1 cellular context compared by ENCODE assay signal in the genomic region with DNA sequence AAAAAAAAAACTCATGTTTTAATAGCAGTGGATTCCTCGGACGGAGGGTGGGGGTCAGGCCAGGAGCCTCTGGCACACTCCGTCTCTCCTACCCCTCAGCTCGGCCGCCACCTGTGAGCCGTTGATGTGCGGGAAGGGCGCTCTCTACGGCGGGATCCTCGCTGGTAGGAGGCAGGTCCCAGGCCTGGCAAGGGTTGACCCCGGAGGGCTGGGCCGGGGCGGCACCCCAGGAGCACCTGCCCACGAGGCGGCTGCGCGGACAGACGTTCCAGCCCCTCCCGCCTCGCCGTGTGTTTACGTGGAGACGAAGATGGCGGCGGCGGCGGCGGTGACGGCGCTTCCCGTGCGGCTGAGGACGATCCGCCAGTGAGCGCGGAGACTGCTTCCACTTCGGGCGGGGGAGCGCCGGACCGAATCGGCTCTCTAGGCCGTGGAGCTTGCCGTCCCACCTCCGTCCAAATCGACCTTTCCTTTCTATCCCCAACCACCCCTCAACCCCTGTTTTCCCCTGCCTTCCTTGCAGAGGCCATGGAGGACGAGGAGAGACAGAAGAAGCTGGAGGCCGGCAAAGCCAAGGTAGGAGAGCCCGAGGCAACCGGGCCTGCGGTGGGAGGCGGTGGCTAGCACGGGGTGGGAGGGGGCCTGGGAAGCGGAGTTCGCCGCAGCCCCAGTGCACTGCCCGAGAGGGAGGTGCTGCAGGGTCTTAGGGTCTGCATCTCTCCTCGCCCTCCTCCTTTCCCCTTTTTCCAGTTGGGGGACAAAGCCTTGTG.
TF ChIP-seq lines count a peak whose summit lies in the region.

A gene (plus strand): TSS at position 291 of the 770 bp plus-strand sequence. CDS start 238 bp downstream, at position 529.

TF ChIP-seq in HEK293, 187 proteins besides CTCF, POLR2A, EP300 and RAD21 (continued from another document and continues in another):
- TF ChIP-seq SP7 (tag by site-specific recombination; IDR thresholded peaks at IDR 0.05) (peak; percentile 57; the same call in 1 of the 2 replicates), ZNF48 (tag by site-specific recombination; IDR thresholded peaks at IDR 0.05) (no peak), FEZF1 (tag by site-specific recombination; IDR thresholded peaks at IDR 0.05) (no peak), SETDB1 (IDR thresholded peaks at IDR 0.05; ENCODE audit: insufficient read length, low read length) (no peak), ZNF302 (tag by site-specific recombination; IDR thresholded peaks at IDR 0.05; ENCODE audit: low read depth) (no peak), KLF9 (tag by site-specific recombination; IDR thresholded peaks at IDR 0.05; ENCODE audit: low read depth) (peak; percentile 46), ZNF311 (tag by site-specific recombination; IDR thresholded peaks at IDR 0.05; ENCODE audit: borderline replicate concordance) (no peak), ZBTB8A (tag by site-specific recombination; IDR thresholded peaks at IDR 0.05) (0 out of 2 replicates have a peak, but pooled peaks have one; percentile 21), MEIS1 (CRISPR knock-in tag; IDR thresholded peaks at IDR 0.05; ENCODE audit: borderline replicate concordance) (no peak), ZBTB17 (tag by site-specific recombination; IDR thresholded peaks at IDR 0.05) (peak; percentile 93), ZNF623 (tag by site-specific recombination; IDR thresholded peaks at IDR 0.05) (no peak), ZNF157 (tag by site-specific recombination; IDR thresholded peaks at IDR 0.05) (no peak), GLIS2 (tag by site-specific recombination; IDR thresholded peaks at IDR 0.05) (peak; percentile 88), ZFP41 (tag by site-specific recombination; IDR thresholded peaks at IDR 0.05; ENCODE audit: borderline replicate concordance) (no peak), SCRT1 (tag by site-specific recombination; IDR thresholded peaks at IDR 0.05; ENCODE audit: borderline replicate concordance) (0 out of 2 replicates have a peak, but pooled peaks have one; percentile 8), ZNF133 (tag by site-specific recombination; IDR thresholded peaks at IDR 0.05) (no peak), GLI2 (tag by site-specific recombination; IDR thresholded peaks at IDR 0.05; ENCODE audit: borderline replicate concordance, low read depth) (no peak), ZNF184 (tag by site-specific recombination; IDR thresholded peaks at IDR 0.05) (no peak), ZNF221 (tag by site-specific recombination; IDR thresholded peaks at IDR 0.05; ENCODE audit: borderline replicate concordance) (no peak), ZNF530 (tag by site-specific recombination; IDR thresholded peaks at IDR 0.05; ENCODE audit: low read depth) (no peak), YY2 (tag by site-specific recombination; IDR thresholded peaks at IDR 0.05) (peak; percentile 76), REPIN1 (tag by site-specific recombination; IDR thresholded peaks at IDR 0.05; ENCODE audit: low read depth) (no peak), ZNF660 (tag by site-specific recombination; IDR thresholded peaks at IDR 0.05) (0 out of 2 replicates have a peak, but pooled peaks have one; percentile 18), ZNF510 (tag by site-specific recombination; IDR thresholded peaks at IDR 0.05; ENCODE audit: insufficient replicate concordance) (no peak), ZNF423 (tag by site-specific recombination; IDR thresholded peaks at IDR 0.05) (no peak), ZIC2 (tag by site-specific recombination; IDR thresholded peaks at IDR 0.05) (peak; percentile 17; the same call in 1 of the 2 replicates), ZNF335 (tag by site-specific recombination; conservative IDR thresholded peaks at IDR 0.05) (peak; percentile 54), ZNF19 (tag by site-specific recombination; IDR thresholded peaks at IDR 0.05; ENCODE audit: low read depth) (no peak), ZBTB48 (tag by site-specific recombination; IDR thresholded peaks at IDR 0.05) (no peak), ZNF433 (tag by site-specific recombination; IDR thresholded peaks at IDR 0.05; ENCODE audit: low read depth) (no peak), ZNF610 (tag by site-specific recombination; IDR thresholded peaks at IDR 0.05; ENCODE audit: borderline replicate concordance) (peak; percentile 52; the same call in 1 of the 2 replicates), OSR2 (tag by site-specific recombination; IDR thresholded peaks at IDR 0.05) (no peak), ZNF366 (tag by site-specific recombination; conservative IDR thresholded peaks at IDR 0.05) (peak; percentile 68; the same call in 1 of the 2 replicates), ZNF23 (tag by site-specific recombination; IDR thresholded peaks at IDR 0.05; ENCODE audit: borderline replicate concordance) (no peak), ZBTB20 (tag by site-specific recombination; IDR thresholded peaks at IDR 0.05) (peak; percentile 73; the same call in 1 of the 2 replicates), ZNF121 (tag by site-specific recombination; IDR thresholded peaks at IDR 0.05) (no peak), ZNF112 (tag by site-specific recombination; IDR thresholded peaks at IDR 0.05) (no peak), HOXD13 (CRISPR knock-in tag; IDR thresholded peaks at IDR 0.05; ENCODE audit: borderline replicate concordance) (peak; percentile 34; the same call in 1 of the 2 replicates), ZNF558 (tag by site-specific recombination; IDR thresholded peaks at IDR 0.05) (no peak), ZNF677 (tag by site-specific recombination; IDR thresholded peaks at IDR 0.05) (no peak), ZNF24 (tag by site-specific recombination; IDR thresholded peaks at IDR 0.05) (peak; percentile 61; the same call in 1 of the 2 replicates), KLF7 (tag by site-specific recombination; IDR thresholded peaks at IDR 0.05; ENCODE audit: borderline replicate concordance) (no peak; the same call in 1 of the 2 replicates), ZSCAN23 (tag by site-specific recombination; IDR thresholded peaks at IDR 0.05) (no peak)
- TF ChIP-seq, protein P1, sequence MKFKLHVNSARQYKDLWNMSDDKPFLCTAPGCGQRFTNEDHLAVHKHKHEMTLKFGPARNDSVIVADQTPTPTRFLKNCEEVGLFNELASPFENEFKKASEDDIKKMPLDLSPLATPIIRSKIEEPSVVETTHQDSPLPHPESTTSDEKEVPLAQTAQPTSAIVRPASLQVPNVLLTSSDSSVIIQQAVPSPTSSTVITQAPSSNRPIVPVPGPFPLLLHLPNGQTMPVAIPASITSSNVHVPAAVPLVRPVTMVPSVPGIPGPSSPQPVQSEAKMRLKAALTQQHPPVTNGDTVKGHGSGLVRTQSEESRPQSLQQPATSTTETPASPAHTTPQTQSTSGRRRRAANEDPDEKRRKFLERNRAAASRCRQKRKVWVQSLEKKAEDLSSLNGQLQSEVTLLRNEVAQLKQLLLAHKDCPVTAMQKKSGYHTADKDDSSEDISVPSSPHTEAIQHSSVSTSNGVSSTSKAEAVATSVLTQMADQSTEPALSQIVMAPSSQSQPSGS (tag by site-specific recombination; IDR thresholded peaks at IDR 0.05; ENCODE audit: low read depth) = no peak
- TF ChIP-seq, protein P2, sequence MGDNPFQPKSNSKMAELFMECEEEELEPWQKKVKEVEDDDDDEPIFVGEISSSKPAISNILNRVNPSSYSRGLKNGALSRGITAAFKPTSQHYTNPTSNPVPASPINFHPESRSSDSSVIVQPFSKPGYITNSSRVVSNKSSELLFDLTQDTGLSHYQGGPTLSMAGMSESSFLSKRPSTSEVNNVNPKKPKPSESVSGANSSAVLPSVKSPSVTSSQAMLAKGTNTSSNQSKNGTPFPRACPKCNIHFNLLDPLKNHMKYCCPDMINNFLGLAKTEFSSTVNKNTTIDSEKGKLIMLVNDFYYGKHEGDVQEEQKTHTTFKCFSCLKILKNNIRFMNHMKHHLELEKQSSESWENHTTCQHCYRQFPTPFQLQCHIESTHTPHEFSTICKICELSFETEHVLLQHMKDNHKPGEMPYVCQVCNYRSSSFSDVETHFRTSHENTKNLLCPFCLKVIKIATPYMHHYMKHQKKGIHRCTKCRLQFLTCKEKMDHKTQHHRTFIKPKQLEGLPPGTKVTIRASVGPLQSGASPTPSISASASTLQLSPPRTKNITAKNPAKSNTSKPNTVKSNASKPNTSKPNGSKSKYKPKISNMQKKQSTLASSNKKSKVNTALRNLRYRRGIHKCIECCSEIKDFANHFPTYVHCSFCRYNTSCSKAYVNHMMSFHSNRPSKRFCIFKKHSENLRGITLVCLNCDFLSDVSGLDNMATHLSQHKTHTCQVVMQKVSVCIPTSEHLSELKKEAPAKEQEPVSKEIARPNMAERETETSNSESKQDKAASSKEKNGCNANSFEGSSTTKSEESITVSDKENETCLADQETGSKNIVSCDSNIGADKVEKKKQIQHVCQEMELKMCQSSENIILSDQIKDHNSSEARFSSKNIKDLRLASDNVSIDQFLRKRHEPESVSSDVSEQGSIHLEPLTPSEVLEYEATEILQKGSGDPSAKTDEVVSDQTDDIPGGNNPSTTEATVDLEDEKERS (tag by site-specific recombination; IDR thresholded peaks at IDR 0.05) = no peak
- TF ChIP-seq, protein P3, sequence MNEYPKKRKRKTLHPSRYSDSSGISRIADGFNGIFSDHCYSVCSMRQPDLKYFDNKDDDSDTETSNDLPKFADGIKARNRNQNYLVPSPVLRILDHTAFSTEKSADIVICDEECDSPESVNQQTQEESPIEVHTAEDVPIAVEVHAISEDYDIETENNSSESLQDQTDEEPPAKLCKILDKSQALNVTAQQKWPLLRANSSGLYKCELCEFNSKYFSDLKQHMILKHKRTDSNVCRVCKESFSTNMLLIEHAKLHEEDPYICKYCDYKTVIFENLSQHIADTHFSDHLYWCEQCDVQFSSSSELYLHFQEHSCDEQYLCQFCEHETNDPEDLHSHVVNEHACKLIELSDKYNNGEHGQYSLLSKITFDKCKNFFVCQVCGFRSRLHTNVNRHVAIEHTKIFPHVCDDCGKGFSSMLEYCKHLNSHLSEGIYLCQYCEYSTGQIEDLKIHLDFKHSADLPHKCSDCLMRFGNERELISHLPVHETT (tag by site-specific recombination; IDR thresholded peaks at IDR 0.05) = no peak
- TF ChIP-seq, protein P4, sequence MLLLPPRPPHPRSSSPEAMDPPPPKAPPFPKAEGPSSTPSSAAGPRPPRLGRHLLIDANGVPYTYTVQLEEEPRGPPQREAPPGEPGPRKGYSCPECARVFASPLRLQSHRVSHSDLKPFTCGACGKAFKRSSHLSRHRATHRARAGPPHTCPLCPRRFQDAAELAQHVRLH (tag by site-specific recombination; IDR thresholded peaks at IDR 0.05) = no peak
- TF ChIP-seq, protein P5, sequence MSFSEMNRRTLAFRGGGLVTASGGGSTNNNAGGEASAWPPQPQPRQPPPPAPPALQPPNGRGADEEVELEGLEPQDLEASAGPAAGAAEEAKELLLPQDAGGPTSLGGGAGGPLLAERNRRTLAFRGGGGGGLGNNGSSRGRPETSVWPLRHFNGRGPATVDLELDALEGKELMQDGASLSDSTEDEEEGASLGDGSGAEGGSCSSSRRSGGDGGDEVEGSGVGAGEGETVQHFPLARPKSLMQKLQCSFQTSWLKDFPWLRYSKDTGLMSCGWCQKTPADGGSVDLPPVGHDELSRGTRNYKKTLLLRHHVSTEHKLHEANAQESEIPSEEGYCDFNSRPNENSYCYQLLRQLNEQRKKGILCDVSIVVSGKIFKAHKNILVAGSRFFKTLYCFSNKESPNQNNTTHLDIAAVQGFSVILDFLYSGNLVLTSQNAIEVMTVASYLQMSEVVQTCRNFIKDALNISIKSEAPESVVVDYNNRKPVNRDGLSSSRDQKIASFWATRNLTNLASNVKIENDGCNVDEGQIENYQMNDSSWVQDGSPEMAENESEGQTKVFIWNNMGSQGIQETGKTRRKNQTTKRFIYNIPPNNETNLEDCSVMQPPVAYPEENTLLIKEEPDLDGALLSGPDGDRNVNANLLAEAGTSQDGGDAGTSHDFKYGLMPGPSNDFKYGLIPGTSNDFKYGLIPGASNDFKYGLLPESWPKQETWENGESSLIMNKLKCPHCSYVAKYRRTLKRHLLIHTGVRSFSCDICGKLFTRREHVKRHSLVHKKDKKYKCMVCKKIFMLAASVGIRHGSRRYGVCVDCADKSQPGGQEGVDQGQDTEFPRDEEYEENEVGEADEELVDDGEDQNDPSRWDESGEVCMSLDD (tag by site-specific recombination; IDR thresholded peaks at IDR 0.05) = peak; percentile 76; the same call in 1 of the 2 replicates
- TF ChIP-seq, protein P6, sequence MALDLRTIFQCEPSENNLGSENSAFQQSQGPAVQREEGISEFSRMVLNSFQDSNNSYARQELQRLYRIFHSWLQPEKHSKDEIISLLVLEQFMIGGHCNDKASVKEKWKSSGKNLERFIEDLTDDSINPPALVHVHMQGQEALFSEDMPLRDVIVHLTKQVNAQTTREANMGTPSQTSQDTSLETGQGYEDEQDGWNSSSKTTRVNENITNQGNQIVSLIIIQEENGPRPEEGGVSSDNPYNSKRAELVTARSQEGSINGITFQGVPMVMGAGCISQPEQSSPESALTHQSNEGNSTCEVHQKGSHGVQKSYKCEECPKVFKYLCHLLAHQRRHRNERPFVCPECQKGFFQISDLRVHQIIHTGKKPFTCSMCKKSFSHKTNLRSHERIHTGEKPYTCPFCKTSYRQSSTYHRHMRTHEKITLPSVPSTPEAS (tag by site-specific recombination; IDR thresholded peaks at IDR 0.05) = peak; percentile 30; the same call in 1 of the 2 replicates
- TF ChIP-seq, protein P7, sequence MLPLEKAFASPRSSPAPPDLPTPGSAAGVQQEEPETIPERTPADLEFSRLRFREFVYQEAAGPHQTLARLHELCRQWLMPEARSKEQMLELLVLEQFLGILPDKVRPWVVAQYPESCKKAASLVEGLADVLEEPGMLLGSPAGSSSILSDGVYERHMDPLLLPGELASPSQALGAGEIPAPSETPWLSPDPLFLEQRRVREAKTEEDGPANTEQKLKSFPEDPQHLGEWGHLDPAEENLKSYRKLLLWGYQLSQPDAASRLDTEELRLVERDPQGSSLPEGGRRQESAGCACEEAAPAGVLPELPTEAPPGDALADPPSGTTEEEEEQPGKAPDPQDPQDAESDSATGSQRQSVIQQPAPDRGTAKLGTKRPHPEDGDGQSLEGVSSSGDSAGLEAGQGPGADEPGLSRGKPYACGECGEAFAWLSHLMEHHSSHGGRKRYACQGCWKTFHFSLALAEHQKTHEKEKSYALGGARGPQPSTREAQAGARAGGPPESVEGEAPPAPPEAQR (tag by site-specific recombination; IDR thresholded peaks at IDR 0.05) = no peak
- TF ChIP-seq, protein P8, sequence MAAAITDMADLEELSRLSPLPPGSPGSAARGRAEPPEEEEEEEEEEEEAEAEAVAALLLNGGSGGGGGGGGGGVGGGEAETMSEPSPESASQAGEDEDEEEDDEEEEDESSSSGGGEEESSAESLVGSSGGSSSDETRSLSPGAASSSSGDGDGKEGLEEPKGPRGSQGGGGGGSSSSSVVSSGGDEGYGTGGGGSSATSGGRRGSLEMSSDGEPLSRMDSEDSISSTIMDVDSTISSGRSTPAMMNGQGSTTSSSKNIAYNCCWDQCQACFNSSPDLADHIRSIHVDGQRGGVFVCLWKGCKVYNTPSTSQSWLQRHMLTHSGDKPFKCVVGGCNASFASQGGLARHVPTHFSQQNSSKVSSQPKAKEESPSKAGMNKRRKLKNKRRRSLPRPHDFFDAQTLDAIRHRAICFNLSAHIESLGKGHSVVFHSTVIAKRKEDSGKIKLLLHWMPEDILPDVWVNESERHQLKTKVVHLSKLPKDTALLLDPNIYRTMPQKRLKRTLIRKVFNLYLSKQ (tag by site-specific recombination; IDR thresholded peaks at IDR 0.05; ENCODE audit: borderline replicate concordance) = no peak
